8 cellular contexts compared by ENCODE assay signal in genomic region chr19:55581145-55581827, GRCh38. TPM values are rescaled to one million over a fixed set of nuclear protein-coding genes. Genes with fewer than 3 reads are reported as not detected.
DNase-seq lines count a peak whose midpoint lies in the region; ATAC-seq lines count a peak whose summit lies in the region.

No MANE protein-coding gene starts in this region.

- peaks cover 26% of the 10 kb centered on the region for H3K4me1 ChIP-seq in stomach smooth muscle (ENCODE audit: control insufficient read depth, insufficient read depth, low read length)

- no peaks in the 10 kb centered on the region for H3K9me3 Mint-ChIP-seq in activated naive CD4-positive, alpha-beta T cell treated with anti-CD3 and anti-CD28 coated beads, Interleukin-2, amount 50 U/mL, for 24 hours
- H3K9me3 Mint-ChIP-seq in activated naive CD4-positive, alpha-beta T cell treated with anti-CD3 and anti-CD28 coated beads, Interleukin-2, amount 50 U/mL, for 72 hours, result no peaks in the 10 kb centered on the region
- H3K9me3 Mint-ChIP-seq in immature natural killer cell, result no peaks in the 10 kb centered on the region

- H3K9me3 ChIP-seq in stomach smooth muscle (ENCODE audit: control insufficient read depth in 2 of 2, low read length in 2 of 2), result no peaks in the 10 kb centered on the region

- peak overlapping the region; percentile 80 for H3K27ac Mint-ChIP-seq in activated naive CD4-positive, alpha-beta T cell treated with anti-CD3 and anti-CD28 coated beads, Interleukin-2, amount 50 U/mL, for 24 hours
- peak overlapping the region; percentile 38 to 96 for H3K27ac Mint-ChIP-seq in activated naive CD4-positive, alpha-beta T cell treated with anti-CD3 and anti-CD28 coated beads, Interleukin-2, amount 50 U/mL, for 72 hours
- H3K27ac Mint-ChIP-seq in immature natural killer cell, result peak overlapping the region; percentile 70 to 89 (median 78)

- no peaks in the 10 kb centered on the region for H3K27me3 Mint-ChIP-seq in activated naive CD4-positive, alpha-beta T cell treated with anti-CD3 and anti-CD28 coated beads, Interleukin-2, amount 50 U/mL, for 24 hours
- H3K27me3 Mint-ChIP-seq in immature natural killer cell (ENCODE audit: low read depth in 3 of 3), result peaks cover 9 to 10% (median 9%) of the 10 kb centered on the region in 3 donors

- H3K4me3 Mint-ChIP-seq in activated naive CD4-positive, alpha-beta T cell treated with anti-CD3 and anti-CD28 coated beads, Interleukin-2, amount 50 U/mL, for 24 hours, result peak overlapping the region; percentile 85
- peak overlapping the region; percentile 79 to 93 (median 87) for H3K4me3 Mint-ChIP-seq in immature natural killer cell

- peak overlapping the region; percentile 75 for H3K27ac ChIP-seq in stomach smooth muscle (ENCODE audit: low read length)

- peaks cover 32% of the 10 kb centered on the region for H3K4me1 Mint-ChIP-seq in activated naive CD4-positive, alpha-beta T cell treated with anti-CD3 and anti-CD28 coated beads, Interleukin-2, amount 50 U/mL, for 24 hours
- peaks cover 28 to 33% of the 10 kb centered on the region in 2 donors for H3K4me1 Mint-ChIP-seq in immature natural killer cell

- ATAC-seq in activated naive CD4-positive, alpha-beta T cell treated with anti-CD3 and anti-CD28 coated beads, Interleukin-2, amount 50 U/mL, for 72 hours, result no peak

- peaks cover 12% of the 10 kb centered on the region for H3K36me3 Mint-ChIP-seq in activated naive CD4-positive, alpha-beta T cell treated with anti-CD3 and anti-CD28 coated beads, Interleukin-2, amount 50 U/mL, for 24 hours
- H3K36me3 Mint-ChIP-seq in activated naive CD4-positive, alpha-beta T cell treated with anti-CD3 and anti-CD28 coated beads, Interleukin-2, amount 50 U/mL, for 72 hours, result peaks cover 8 to 19% of the 10 kb centered on the region in 2 donors
- H3K36me3 Mint-ChIP-seq in immature natural killer cell, result peaks cover 4 to 14% (median 14%) of the 10 kb centered on the region in 3 donors

- H3K27me3 ChIP-seq in stomach smooth muscle (ENCODE audit: control insufficient read depth in 1 of 2, insufficient read depth in 2 of 2, low read length in 2 of 2), result peaks cover 0 to 2% of the 10 kb centered on the region in 2 donors

- DNase-seq in activated naive CD4-positive, alpha-beta T cell (lab: John Stamatoyannopoulos, UW), result no peak
- no peak for DNase-seq in activated naive CD4-positive, alpha-beta T cell treated with anti-CD3 and anti-CD28 coated beads, Interleukin-2, amount 50 U/mL, for 72 hours (ENCODE audit: low spot score in 2 of 2)
- DNase-seq in immature natural killer cell, result no peak
- no peak for DNase-seq in NCI-H1417 (lab: John Stamatoyannopoulos, UW)
- no peak for DNase-seq in NCI-H1105 (lab: John Stamatoyannopoulos, UW)
- no peak for DNase-seq in superior temporal gyrus (ENCODE audit: extremely low spot score)

- peak overlapping the region; percentile 72 to 82 for H3K4me3 ChIP-seq in stomach smooth muscle (ENCODE audit: low read length in 2 of 2)

- H3K9ac ChIP-seq in stomach smooth muscle (ENCODE audit: low read length in 2 of 2), result peak overlapping the region; percentile 65 to 80

- peaks cover 4% of the 10 kb centered on the region in 2 donors for H3K36me3 ChIP-seq in stomach smooth muscle (ENCODE audit: control insufficient read depth in 2 of 2, insufficient read depth in 2 of 2, low read length in 2 of 2)

RNA-seq across cellular contexts. Expression of gene ZNF579, which starts 0.6 kb away (rescaled TPM):
- 10 to 100 TPM in 1 of 2 donors, 1 to 10 TPM in 1; 8.7 to 10.1 TPM for total RNA-seq in activated naive CD4-positive, alpha-beta T cell treated with anti-CD3 and anti-CD28 coated beads, Interleukin-2, amount 50 U/mL, for 72 hours
- under 1 TPM in 2 of 3 donors, not detected in 1; 0.19 to 0.64 TPM for polyA plus RNA-seq in immature natural killer cell

RNA-seq across cellular contexts. Expression of gene FIZ1, which starts 18.0 kb away (rescaled TPM):
- 10 to 100 TPM; 10.2 to 12.3 TPM for total RNA-seq in activated naive CD4-positive, alpha-beta T cell treated with anti-CD3 and anti-CD28 coated beads, Interleukin-2, amount 50 U/mL, for 72 hours
- 1 to 10 TPM in 2 of 3 donors, under 1 TPM in 1; 0.63 to 1.7 (median 1.0) TPM for polyA plus RNA-seq in immature natural killer cell

RNA-seq across cellular contexts. Expression of gene ZNF524, which starts 18.8 kb away (rescaled TPM):
- 10 to 100 TPM; 21.4 to 29.7 TPM for total RNA-seq in activated naive CD4-positive, alpha-beta T cell treated with anti-CD3 and anti-CD28 coated beads, Interleukin-2, amount 50 U/mL, for 72 hours
- 10 to 100 TPM; 23.9 to 36.4 (median 31.7) TPM for polyA plus RNA-seq in immature natural killer cell

RNA-seq across cellular contexts. Expression of gene ZNF865, which starts 24.2 kb away (rescaled TPM):
- total RNA-seq in activated naive CD4-positive, alpha-beta T cell treated with anti-CD3 and anti-CD28 coated beads, Interleukin-2, amount 50 U/mL, for 72 hours, result 10 to 100 TPM; 13.7 to 15.5 TPM
- under 1 TPM in 2 of 3 donors, not detected in 1; 0.08 to 0.18 TPM for polyA plus RNA-seq in immature natural killer cell

RNA-seq across cellular contexts. Expression of gene SBK3, which starts 35.9 kb away (rescaled TPM):
- total RNA-seq in activated naive CD4-positive, alpha-beta T cell treated with anti-CD3 and anti-CD28 coated beads, Interleukin-2, amount 50 U/mL, for 72 hours, result not detected
- not detected for polyA plus RNA-seq in immature natural killer cell
